ENCODE assay signal across 18 cellular contexts in the genomic region with DNA sequence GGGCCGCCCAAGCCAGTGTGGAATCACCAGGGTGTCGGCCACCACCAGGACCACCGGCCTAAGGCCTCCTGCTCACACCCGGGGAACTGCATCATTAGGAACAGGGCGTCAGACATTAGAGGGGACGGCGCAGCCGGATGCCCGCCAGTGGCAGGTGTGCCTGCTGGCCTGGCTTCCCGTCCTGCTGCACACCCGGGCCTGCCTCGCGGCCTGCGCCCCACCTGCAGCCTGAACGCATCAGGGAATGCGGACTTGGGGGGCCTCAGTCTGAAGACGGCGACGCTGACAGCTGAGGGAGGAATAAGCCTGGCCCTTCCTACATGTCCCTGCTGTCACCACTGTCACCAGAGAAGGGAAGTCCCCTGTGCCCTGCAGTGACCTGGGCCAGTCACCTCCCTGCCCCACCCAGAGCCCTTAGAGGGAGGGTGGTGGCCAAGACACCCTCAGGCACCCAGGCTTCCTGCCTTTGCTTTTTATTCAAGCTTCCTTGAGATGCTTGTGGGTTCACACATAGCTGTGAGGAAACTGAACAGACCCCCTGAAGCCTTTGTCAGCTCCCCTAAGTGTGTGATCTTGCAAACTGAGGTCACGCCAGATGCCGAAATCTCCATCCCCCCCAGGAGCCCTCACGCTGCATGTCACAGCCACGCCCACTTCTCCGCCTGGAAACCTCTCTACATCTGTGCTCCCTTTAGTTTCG. TPM values are rescaled to one million over a fixed set of nuclear protein-coding genes. Genes with fewer than 3 reads are reported as not detected.
A peak's percentile ranks its signal among the peaks of the same experiment; 100 is the strongest.
DNase-seq lines count a peak whose midpoint lies in the region; ATAC-seq, FAIRE-seq and TF ChIP-seq lines count a peak whose summit lies in the region.
"Had no signal": no experiment of that assay in that cellular context is flagged by ENCODE, and none has a peak within 500 bp of the region (broad histone marks: within the 10 kb centered on the region; RNA-seq: fewer than 3 reads in every experiment).

No MANE protein-coding gene starts in this region.

- no peak for FAIRE-seq in HTR-8/SVneo (lab: Jason Lieb, UNC)

- no peak for ATAC-seq in GM19324 (IDR thresholded peaks at IDR 0.05; ENCODE audit: low FRiP score, unreplicated experiment)
- ATAC-seq: stimulated activated naive CD8-positive, alpha-beta T cell treated with anti-CD3 and anti-CD28 coated beads, Interleukin-15, amount 100 ng/mL, for 72 hours had no signal

- H3K4me3 Mint-ChIP-seq in activated naive CD8-positive, alpha-beta T cell, result peak overlapping the region; percentile 27
- no peak overlapping the region for H3K4me3 Mint-ChIP-seq in activated naive CD8-positive, alpha-beta T cell treated with anti-CD3 and anti-CD28 coated beads for 36 hours
- H3K4me3 Mint-ChIP-seq in endothelial cell (ENCODE audit: unreplicated experiment), result peak overlapping the region; percentile 47
- H3K4me3 Mint-ChIP-seq: activated CD4-positive, alpha-beta memory T cell treated with anti-CD3 and anti-CD28 coated beads for 36 hours; dendritic cell treated with granulocyte-macrophage colony-stimulating factor and Interleukin-4, amounts not matched to agents 40 ng/mL and 50 ng/mL, for 4 days; H9 had no signal

- H3K36me3 Mint-ChIP-seq in activated naive CD8-positive, alpha-beta T cell, result no peaks in the 10 kb centered on the region
- no peaks in the 10 kb centered on the region for H3K36me3 Mint-ChIP-seq in activated naive CD8-positive, alpha-beta T cell treated with anti-CD3 and anti-CD28 coated beads for 36 hours
- H3K36me3 Mint-ChIP-seq in endothelial cell (ENCODE audit: low read depth, unreplicated experiment), result peaks cover 3% of the 10 kb centered on the region
- H3K36me3 Mint-ChIP-seq: activated CD4-positive, alpha-beta memory T cell treated with anti-CD3 and anti-CD28 coated beads for 36 hours had no signal

- TF ChIP-seq CTCF in endothelial cell (IDR thresholded peaks at IDR 0.05; ENCODE audit: unreplicated experiment), result no peak

- H3K27me3 Mint-ChIP-seq in activated naive CD8-positive, alpha-beta T cell, result no peaks in the 10 kb centered on the region
- no peaks in the 10 kb centered on the region for H3K27me3 Mint-ChIP-seq in activated naive CD8-positive, alpha-beta T cell treated with anti-CD3 and anti-CD28 coated beads for 36 hours
- peaks cover 20% of the 10 kb centered on the region for H3K27me3 Mint-ChIP-seq in endothelial cell (ENCODE audit: unreplicated experiment)
- H3K27me3 Mint-ChIP-seq: activated CD4-positive, alpha-beta memory T cell treated with anti-CD3 and anti-CD28 coated beads for 36 hours; stimulated activated naive CD8-positive, alpha-beta T cell treated with anti-CD3 and anti-CD28 coated beads, Interleukin-15, amount 100 ng/mL, for 72 hours had no signal

- no peak for DNase-seq in activated naive CD8-positive, alpha-beta T cell treated with anti-CD3 and anti-CD28 coated beads for 36 hours
- peak; percentile 52 for DNase-seq in activated CD8-positive, alpha-beta memory T cell treated with anti-CD3 and anti-CD28 coated beads, Interleukin-2, amount 50 U/mL, for 4 hours
- DNase-seq in endothelial cell (ENCODE audit: low spot score), result no peak
- DNase-seq in stimulated activated CD8-positive, alpha-beta memory T cell treated with anti-CD3 and anti-CD28 coated beads, Interleukin-7, amount 100 ng/mL, for 4 hours (ENCODE audit: low read depth in 2 of 2), result peak; percentile 24 to 46
- DNase-seq in HTR-8/SVneo (ENCODE audit: insufficient read length, low spot score), result no peak
- DNase-seq in pons (ENCODE audit: low spot score), result no peak
- DNase-seq: activated CD4-positive, alpha-beta memory T cell treated with anti-CD3 and anti-CD28 coated beads for 36 hours; activated naive CD4-positive, alpha-beta T cell treated with Interleukin-2 at 50 U/mL for 16 hours; brain microvascular endothelial cell; H9; NCI-H1436; NCI-H774; spleen; stimulated activated naive CD8-positive, alpha-beta T cell treated with anti-CD3 and anti-CD28 coated beads, Interleukin-15, amount 100 ng/mL, for 72 hours; uterus had no signal

- no peaks in the 10 kb centered on the region for H3K9me3 Mint-ChIP-seq in activated naive CD8-positive, alpha-beta T cell (ENCODE audit: low read depth)
- peaks cover under 1% of the 10 kb centered on the region for H3K9me3 Mint-ChIP-seq in activated naive CD8-positive, alpha-beta T cell treated with anti-CD3 and anti-CD28 coated beads for 36 hours
- H3K9me3 Mint-ChIP-seq in endothelial cell (ENCODE audit: unreplicated experiment), result no peaks in the 10 kb centered on the region
- H3K9me3 Mint-ChIP-seq: activated CD4-positive, alpha-beta memory T cell treated with anti-CD3 and anti-CD28 coated beads for 36 hours; dendritic cell treated with granulocyte-macrophage colony-stimulating factor and Interleukin-4, amounts not matched to agents 40 ng/mL and 50 ng/mL, for 4 days; stimulated activated naive CD8-positive, alpha-beta T cell treated with anti-CD3 and anti-CD28 coated beads, Interleukin-15, amount 100 ng/mL, for 72 hours had no signal

- peaks cover 11% of the 10 kb centered on the region for H3K4me1 Mint-ChIP-seq in activated naive CD8-positive, alpha-beta T cell (ENCODE audit: low read depth)
- peaks cover 11% of the 10 kb centered on the region for H3K4me1 Mint-ChIP-seq in activated naive CD8-positive, alpha-beta T cell treated with anti-CD3 and anti-CD28 coated beads for 36 hours
- H3K4me1 Mint-ChIP-seq in endothelial cell (ENCODE audit: unreplicated experiment), result no peaks in the 10 kb centered on the region

- H3K27ac Mint-ChIP-seq in activated naive CD8-positive, alpha-beta T cell, result no peak overlapping the region
- H3K27ac Mint-ChIP-seq in activated naive CD8-positive, alpha-beta T cell treated with anti-CD3 and anti-CD28 coated beads for 36 hours, result no peak overlapping the region
- peak overlapping the region; percentile 24 for H3K27ac Mint-ChIP-seq in endothelial cell (ENCODE audit: unreplicated experiment)
- H3K27ac Mint-ChIP-seq: activated CD4-positive, alpha-beta memory T cell treated with anti-CD3 and anti-CD28 coated beads for 36 hours; dendritic cell treated with granulocyte-macrophage colony-stimulating factor and Interleukin-4, amounts not matched to agents 40 ng/mL and 50 ng/mL, for 4 days; H9; stimulated activated naive CD8-positive, alpha-beta T cell treated with anti-CD3 and anti-CD28 coated beads, Interleukin-15, amount 100 ng/mL, for 72 hours had no signal

RNA-seq across cellular contexts. Expression of gene DGKQ, which starts 3.2 kb away (rescaled TPM):
- total RNA-seq in activated naive CD8-positive, alpha-beta T cell treated with anti-CD3 and anti-CD28 coated beads for 36 hours, result 10 to 100 TPM; 12.5 to 14.0 TPM
- 14.5 TPM for total RNA-seq in endothelial cell (ENCODE audit: unreplicated experiment)

RNA-seq across cellular contexts. Expression of gene IDUA, which starts 16.6 kb away (rescaled TPM):
- total RNA-seq in activated naive CD8-positive, alpha-beta T cell treated with anti-CD3 and anti-CD28 coated beads for 36 hours, result 1 to 10 TPM; 6.6 to 7.1 TPM
- total RNA-seq in endothelial cell (ENCODE audit: unreplicated experiment), result 14.9 TPM

RNA-seq across cellular contexts. Expression of gene SLC26A1, which starts 23.0 kb away (rescaled TPM):
- under 1 TPM; 0.20 to 0.21 TPM for total RNA-seq in activated naive CD8-positive, alpha-beta T cell treated with anti-CD3 and anti-CD28 coated beads for 36 hours
- not detected for total RNA-seq in endothelial cell (ENCODE audit: unreplicated experiment)
- total RNA-seq: activated CD4-positive, alpha-beta memory T cell treated with anti-CD3 and anti-CD28 coated beads for 36 hours had no signal

RNA-seq across cellular contexts. Expression of gene TMEM175, which starts 37.9 kb away (rescaled TPM):
- total RNA-seq in activated naive CD8-positive, alpha-beta T cell treated with anti-CD3 and anti-CD28 coated beads for 36 hours, result 10 to 100 TPM; 14.4 to 17.6 TPM
- 31.4 TPM for total RNA-seq in endothelial cell (ENCODE audit: unreplicated experiment)

RNA-seq across cellular contexts. Expression of gene GAK, which starts 38.1 kb away (rescaled TPM):
- total RNA-seq in activated naive CD8-positive, alpha-beta T cell treated with anti-CD3 and anti-CD28 coated beads for 36 hours, result 10 to 100 TPM; 92.8 to 98.9 TPM
- 112 TPM for total RNA-seq in endothelial cell (ENCODE audit: unreplicated experiment)

Comparison
In these comparisons a context has a peak if more than half of its experiments do, and no peak if none do; other contexts are left out.
1. DNase-seq: peak in activated CD8-positive, alpha-beta memory T cell treated with anti-CD3 and anti-CD28 coated beads, Interleukin-2, amount 50 U/mL, for 4 hours (single experiment) and stimulated activated CD8-positive, alpha-beta memory T cell treated with anti-CD3 and anti-CD28 coated beads, Interleukin-7, amount 100 ng/mL, for 4 hours (2 of 2); none in activated naive CD8-positive, alpha-beta T cell treated with anti-CD3 and anti-CD28 coated beads for 36 hours (single experiment), endothelial cell (single experiment), HTR-8/SVneo (single experiment) and pons (single experiment).